Comparison of ENCODE assay signal across 11 cellular contexts in the genomic region with DNA sequence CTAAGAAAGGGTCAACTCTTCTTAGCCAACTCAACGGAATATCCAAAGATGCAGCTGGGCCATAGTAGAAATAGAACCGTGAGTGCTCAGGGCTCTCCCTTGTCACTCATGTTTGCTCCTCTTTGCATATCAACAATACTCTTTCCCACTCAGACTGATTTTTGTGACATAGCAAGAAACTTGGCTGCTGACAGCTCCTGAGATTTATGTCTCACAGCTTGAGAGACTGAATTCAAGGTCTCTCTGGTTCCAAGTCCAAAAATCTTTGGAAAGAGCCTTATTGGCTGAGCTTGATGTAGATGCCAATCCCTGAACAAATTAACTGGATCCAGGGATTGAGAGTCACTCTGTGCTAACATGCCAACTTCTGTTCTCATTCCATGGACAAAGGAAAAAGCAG.
"Had no signal": no experiment of that assay in that cellular context is flagged by ENCODE, and none has a peak within 500 bp of the region (broad histone marks: within the 10 kb centered on the region; RNA-seq: fewer than 3 reads in every experiment).

No MANE protein-coding gene starts in this region.

- H3K27ac ChIP-seq: GM23248 had no signal

- FAIRE-seq: H1, H54 had no signal

- DNase-seq: GM23248, GOT3, H7, H9, HCEC 1CT, HFFc6 had no signal

- H3K9me3 ChIP-seq: HAP-1 had no signal

- H3K9ac ChIP-seq: GM23248 had no signal

- H3K4me1 ChIP-seq: HAP-1 had no signal

- H3K4me2 ChIP-seq: GM23338 had no signal

- H3K36me3 ChIP-seq: HAP-1 had no signal

- ATAC-seq: GM23338, HCT116 had no signal

- H2AFZ ChIP-seq: GM23248, GM23338 had no signal

- H3K4me3 ChIP-seq: GM23248, GM23338, HAP-1 had no signal
